Comparison of ENCODE assay signal across 32 cellular contexts in the genomic region with DNA sequence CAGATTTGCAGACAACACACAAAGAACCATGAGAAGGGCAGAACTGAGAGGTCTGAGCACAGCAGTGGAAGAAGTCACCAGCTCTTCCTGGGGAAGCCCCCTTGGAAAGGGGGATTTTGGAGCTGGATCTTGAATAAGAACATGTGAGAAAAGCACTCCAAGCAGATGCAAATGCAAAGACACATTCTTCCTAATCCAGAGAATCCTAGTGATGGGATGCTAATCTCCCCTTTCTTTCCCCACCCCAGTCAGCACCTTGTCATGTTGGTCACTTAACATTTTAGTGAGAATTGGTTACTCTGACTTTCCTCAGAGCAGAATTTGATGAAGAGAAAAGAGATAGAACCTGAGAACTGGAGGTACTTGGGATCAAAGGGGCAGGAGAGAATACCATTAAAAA.
"Had no signal": no experiment of that assay in that cellular context is flagged by ENCODE, and none has a peak within 500 bp of the region (broad histone marks: within the 10 kb centered on the region; RNA-seq: fewer than 3 reads in every experiment).

No MANE protein-coding gene starts in this region.

- H3K4me2 ChIP-seq: SK-N-SH had no signal

- H3K9ac ChIP-seq: SK-N-SH had no signal

- FAIRE-seq: astrocyte had no signal

- H3K27ac ChIP-seq: cardiac muscle cell, Peyer's patch, RWPE1, SJCRH30, WERI-Rb-1 had no signal

- ATAC-seq: activated CD4-positive, CD25-positive, alpha-beta regulatory T cell treated with anti-CD3 and anti-CD28 coated beads, Interleukin-2, amount 50 U/mL, for 24 hours; activated CD8-positive, alpha-beta memory T cell treated with anti-CD3 and anti-CD28 coated beads, Interleukin-2, amount 10 ng/mL, durations not matched to agents 7 days and 5 days; activated naive CD4-positive, alpha-beta T cell treated with anti-CD3 and anti-CD28 coated beads, Interleukin-2, amount 50 U/mL, for 72 hours; activated naive CD8-positive, alpha-beta T cell treated with anti-CD3 and anti-CD28 coated beads, Interleukin-2, amount 50 U/mL, for 24 hours; activated T-cell treated with anti-CD3 and anti-CD28 coated beads, Interleukin-2, amount 50 U/mL, for 4 hours had no signal

- H3K36me3 ChIP-seq: cardiac muscle cell, MG63, Peyer's patch, SJCRH30, WERI-Rb-1 had no signal

- H3K4me3 ChIP-seq: cardiac muscle cell, MG63, Peyer's patch, SJCRH30 had no signal

- DNase-seq: activated CD4-positive, alpha-beta T cell treated with anti-CD3 and anti-CD28 coated beads for 48 hours; activated CD4-positive, alpha-beta T cell treated with anti-CD3 and anti-CD28 coated beads, Interleukin-2, amount 50 U/mL, for 4 hours; activated CD8-positive, alpha-beta memory T cell treated with anti-CD3 and anti-CD28 coated beads, Interleukin-2, amount 10 ng/mL, durations not matched to agents 7 days and 5 days; activated effector memory CD4-positive, alpha-beta T cell treated with anti-CD3 and anti-CD28 coated beads, Interleukin-2, amount 50 U/mL, for 16 hours; activated naive CD4-positive, alpha-beta T cell treated with Interleukin-2 at 50 U/mL for 16 hours; activated naive CD8-positive, alpha-beta T cell treated with anti-CD3 and anti-CD28 coated beads, Interleukin-2, amount 50 U/mL, for 24 hours; activated T-cell treated with anti-CD3 and anti-CD28 coated beads, Interleukin-2, amount 50 U/mL, for 4 hours; amniotic stem cell; MG63; MV-4-11; NCI-H1092 treated with DMSO at 0.1 percent for 48 hours; NCI-H1417 treated with DMSO at 0.1 percent for 48 hours; NCI-H1694; NCI-H2029; NCI-H2107; NCI-H2171 treated with DMSO at 0.1 percent for 48 hours; NCI-H226; NCI-H510A; NCI-H526 treated with DMSO at 0.1 percent for 48 hours; NCI-H82; NK-92 treated with Interleukin-12 subunit alpha and Interleukin-12 subunit beta, amount 100 ng/mL, for 24 hours; Peyer's patch; Right ventricle myocardium superior; SJCRH30; SK-N-SH; T-helper 1 cell; WERI-Rb-1 had no signal

- H3K9me3 ChIP-seq: MG63, Peyer's patch, SJCRH30, SK-N-SH had no signal

- H3K4me1 ChIP-seq: Peyer's patch, SJCRH30 had no signal

- H3K27me3 ChIP-seq: cardiac muscle cell, Peyer's patch had no signal
